22 cellular contexts compared by ENCODE assay signal in the genomic region with DNA sequence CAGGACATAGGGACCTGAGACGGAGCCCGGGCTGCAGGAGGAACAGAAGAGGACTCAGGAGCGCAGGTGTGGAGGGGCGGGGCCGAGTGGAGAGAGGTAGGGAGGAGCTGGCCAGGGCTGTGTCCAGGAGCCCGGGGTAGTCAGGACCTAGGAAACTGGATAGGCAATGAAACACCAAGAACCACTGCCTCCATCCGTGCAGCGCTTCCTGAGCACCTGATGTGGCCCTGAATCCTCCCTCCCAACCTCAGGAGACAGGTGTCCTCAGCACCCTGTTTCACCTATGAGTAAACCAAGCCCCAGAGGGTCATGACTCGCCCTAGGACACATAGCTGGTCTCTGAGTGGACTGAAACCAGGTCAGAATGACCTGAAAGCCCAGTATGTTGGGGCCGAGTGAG.
DNase-seq lines count a peak whose midpoint lies in the region; ATAC-seq and TF ChIP-seq lines count a peak whose summit lies in the region.
"Had no signal": no experiment of that assay in that cellular context is flagged by ENCODE, and none has a peak within 500 bp of the region (broad histone marks: within the 10 kb centered on the region; RNA-seq: fewer than 3 reads in every experiment).

No MANE protein-coding gene starts in this region.

- TF ChIP-seq CTCF in mammary epithelial cell (conservative IDR thresholded peaks at IDR 0.05 in 1 of 2, IDR thresholded peaks at IDR 0.05 in 1 of 2; ENCODE audit: extremely low read depth in 1 of 2, insufficient read depth in 1 of 2, low read depth in 1 of 2, low read length in 2 of 2) (no peak), mucosa of descending colon (IDR thresholded peaks at IDR 0.05) (no peak), testis (IDR thresholded peaks at IDR 0.05) (no peak)

- CTCF ChIA-PET in mammary epithelial cell (lab: Charles Lee; ENCODE audit: low non-redundant PET): no interaction called here

- H3K9me3 ChIP-seq in mammary epithelial cell (replicated peaks; ENCODE audit: insufficient read depth, low read length): no peaks in the 10 kb centered on the region
- no peaks in the 10 kb centered on the region for H3K9me3 ChIP-seq in mucosa of descending colon
- H3K9me3 ChIP-seq in testis: no peaks in the 10 kb centered on the region
- no peaks in the 10 kb centered on the region for H3K9me3 ChIP-seq in effector memory CD4-positive, alpha-beta T cell (ENCODE audit: control insufficient read depth, low read length)
- H3K9me3 ChIP-seq: BLaER1 treated with 17β-estradiol and CSF1 and Interleukin-3, amounts not matched to agents 10 nM and 100 nM; sigmoid colon had no signal

- WGBS in mammary epithelial cell (ENCODE audit: low coverage, missing lambda C conversion rate): 67% methylated on average over 6 of the region's 10 CpGs
- WGBS in testis, 2 donors: 71 to 91% methylated on average over 7 to 10 of the region's 10 CpGs

- no peak overlapping the region for H2AFZ ChIP-seq in mammary epithelial cell (ENCODE audit: low read depth, low read length)
- H2AFZ ChIP-seq: neural progenitor cell had no signal

- no peaks in the 10 kb centered on the region for H4K20me1 ChIP-seq in mammary epithelial cell (ENCODE audit: insufficient read depth, low read length)

- no peak overlapping the region for H3K4me3 ChIP-seq in mammary epithelial cell (replicated peaks in 1 of 3; ENCODE audit: insufficient read depth in 1 of 3, low read depth in 2 of 3, low read length in 3 of 3)
- no peak overlapping the region for H3K4me3 ChIP-seq in mucosa of descending colon
- no peak overlapping the region for H3K4me3 ChIP-seq in testis
- H3K4me3 ChIP-seq in effector memory CD4-positive, alpha-beta T cell (ENCODE audit: insufficient read depth, low read depth, low read length, poor library complexity, severe bottlenecking): no peak overlapping the region
- H3K4me3 ChIP-seq: BLaER1 treated with 17β-estradiol and CSF1 and Interleukin-3, amounts not matched to agents 10 nM and 100 nM; cardiac muscle cell; neural progenitor cell; sigmoid colon had no signal

- ATAC-seq in mucosa of descending colon (peak; percentile 89), HG02852 (IDR thresholded peaks at IDR 0.05; ENCODE audit: unreplicated experiment) (no peak)

- no peaks in the 10 kb centered on the region for H3K36me3 ChIP-seq in mammary epithelial cell (ENCODE audit: insufficient read depth, low read length)
- no peaks in the 10 kb centered on the region for H3K36me3 ChIP-seq in mucosa of descending colon (ENCODE audit: low read depth)
- no peaks in the 10 kb centered on the region for H3K36me3 ChIP-seq in testis (ENCODE audit: low read depth, missing control alignments)
- H3K36me3 ChIP-seq in effector memory CD4-positive, alpha-beta T cell (ENCODE audit: control insufficient read depth, insufficient read depth, low read length): no peaks in the 10 kb centered on the region
- H3K36me3 ChIP-seq: BLaER1 treated with 17β-estradiol and CSF1 and Interleukin-3, amounts not matched to agents 10 nM and 100 nM; cardiac muscle cell; neural progenitor cell; sigmoid colon had no signal

- H3K27me3 ChIP-seq in mammary epithelial cell (ENCODE audit: insufficient read depth, low read length) (no peaks in the 10 kb centered on the region), testis (no peaks in the 10 kb centered on the region)
- H3K27me3 ChIP-seq in effector memory CD4-positive, alpha-beta T cell (replicated peaks; ENCODE audit: control insufficient read depth, insufficient read depth, low read length, poor library complexity, severe bottlenecking): no peaks in the 10 kb centered on the region
- H3K27me3 ChIP-seq: BLaER1 treated with 17β-estradiol and CSF1 and Interleukin-3, amounts not matched to agents 10 nM and 100 nM; cardiac muscle cell; neural progenitor cell; sigmoid colon had no signal

- in situ Hi-C loops in mammary epithelial cell (cut with MboI; ENCODE audit: low sequenced_read_pairs in 2 of 2): no loop called here

- H3K4me2 ChIP-seq in mammary epithelial cell (ENCODE audit: insufficient read depth, low read depth, low read length): no peak overlapping the region
- H3K4me2 ChIP-seq: BLaER1 treated with 17β-estradiol and CSF1 and Interleukin-3, amounts not matched to agents 10 nM and 100 nM; neural progenitor cell had no signal

- no peak overlapping the region for H3K9ac ChIP-seq in mammary epithelial cell (ENCODE audit: insufficient read depth, low read length)
- H3K9ac ChIP-seq: BLaER1 treated with 17β-estradiol and CSF1 and Interleukin-3, amounts not matched to agents 10 nM and 100 nM; neural progenitor cell had no signal

- dilution Hi-C loops in mammary epithelial cell (cut with HindIII; ENCODE audit: low sequenced_read_pairs): no loop called here

- H3K4me1 ChIP-seq in mammary epithelial cell (ENCODE audit: insufficient read depth, low read length) (no peaks in the 10 kb centered on the region), mucosa of descending colon (ENCODE audit: low read depth) (no peaks in the 10 kb centered on the region), testis (no peaks in the 10 kb centered on the region)
- H3K4me1 ChIP-seq in effector memory CD4-positive, alpha-beta T cell (ENCODE audit: control insufficient read depth, insufficient read depth, low read length, poor library complexity, severe bottlenecking): no peaks in the 10 kb centered on the region
- H3K4me1 ChIP-seq: neural progenitor cell, sigmoid colon had no signal

- H3K79me2 ChIP-seq in mammary epithelial cell (ENCODE audit: insufficient read depth, low read length): no peaks in the 10 kb centered on the region

- BruUV-seq in mammary epithelial cell (replicated peaks; lab: Mats Ljungman, UMichigan): no TSS peak

- H3K27ac ChIP-seq in mammary epithelial cell (ENCODE audit: insufficient read depth, low read depth, low read length) (no peak overlapping the region), testis (no peak overlapping the region)
- no peak overlapping the region for H3K27ac ChIP-seq in effector memory CD4-positive, alpha-beta T cell (ENCODE audit: insufficient read depth, low read length, poor library complexity, severe bottlenecking)
- H3K27ac ChIP-seq: BLaER1 treated with 17β-estradiol and CSF1 and Interleukin-3, amounts not matched to agents 10 nM and 100 nM; cardiac muscle cell; neural progenitor cell; sigmoid colon had no signal

- intact Hi-C loops in mammary epithelial cell (cut with micrococcal nuclease) (loop anchor here (5.0 kb wide), 1 partner anchor 48 kb away; no protein-coding TSS in a partner anchor), mucosa of descending colon (cut with DNase I, micrococcal nuclease) (no loop called here), testis (cut with DNase I; ENCODE audit: low total_unique reads) (no loop called here)

- DNase-seq in DMS53 (lab: John Stamatoyannopoulos, UW): peak; percentile 86
- DNase-seq in HuH-7.5 (ENCODE audit: low spot score): peak; percentile 24
- DNase-seq in mammary epithelial cell: peak; percentile 54
- peak; percentile 72 to 78 (median 77) for DNase-seq in mucosa of descending colon
- DNase-seq in HPDE6-E6E7 (ENCODE audit: extremely low spot score): no peak
- DNase-seq in testis: no peak
- DNase-seq in effector memory CD4-positive, alpha-beta T cell: no peak
- DNase-seq: activated CD4-positive, alpha-beta T cell treated with anti-CD3 and anti-CD28 coated beads for 48 hours; activated naive CD4-positive, alpha-beta T cell treated with anti-CD3 and anti-CD28 coated beads, Interleukin-2, amount 10 ng/mL, durations not matched to agents 7 days and 5 days; activated T-cell treated with anti-CD3 and anti-CD28 coated beads, Interleukin-2, amount 50 U/mL, for 48 hours; amygdala; dermis blood vessel endothelial cell; head of caudate nucleus; NCI-H1092 treated with DMSO at 0.1 percent for 48 hours; NCI-H2107; NCI-H524; SIG-M5; sigmoid colon had no signal

- no peak for TF ChIP-seq POLR2A in testis (IDR thresholded peaks at IDR 0.05)

Comparison
In these comparisons a context has a peak if more than half of its experiments do, and no peak if none do; other contexts are left out.
1. DNase-seq: peak in DMS53 (single experiment), HuH-7.5 (single experiment), mammary epithelial cell (single experiment) and mucosa of descending colon (3 of 3); none in HPDE6-E6E7 (single experiment), testis (single experiment) and effector memory CD4-positive, alpha-beta T cell (0 of 3).